Comparison of ENCODE assay signal across 28 cellular contexts in the genomic region with DNA sequence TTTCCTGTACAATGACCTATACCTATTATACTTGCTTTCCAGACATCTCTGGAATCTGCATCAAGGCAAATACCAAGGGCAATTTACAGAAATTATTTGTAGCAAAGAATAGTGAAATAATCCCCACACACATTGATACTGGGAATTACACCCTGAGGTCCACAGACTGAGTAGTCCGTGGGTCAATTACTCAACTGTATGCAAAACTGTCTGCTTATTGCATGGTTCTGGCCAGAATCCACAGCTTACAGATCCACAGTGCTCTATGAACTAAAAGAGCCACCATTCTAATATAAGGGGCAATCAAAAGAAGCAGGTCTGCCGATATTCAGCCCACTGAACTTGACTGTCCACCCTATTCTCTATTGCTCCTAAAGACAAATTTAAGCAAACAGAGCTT.
"Had no signal": no experiment of that assay in that cellular context is flagged by ENCODE, and none has a peak within 500 bp of the region (broad histone marks: within the 10 kb centered on the region; RNA-seq: fewer than 3 reads in every experiment).

No MANE protein-coding gene starts in this region.

- H3K4me1 ChIP-seq: prostate gland had no signal

- H3K9me3 ChIP-seq: left lung, lower lobe of right lung, mucosa of descending colon, pancreas, prostate gland, sigmoid colon, spleen, suprapubic skin, thoracic aorta, tibial artery, vagina had no signal

- ATAC-seq: left lung; lower lobe of right lung; mucosa of descending colon; naive thymus-derived CD4-positive, alpha-beta T cell; natural killer cell treated with Interleukin-12 subunit alpha and Interleukin-12 subunit beta and Interleukin-15 and Interleukin-18, amount 100 ng/mL, for 72 hours; pancreas; right cardiac atrium; stimulated activated effector memory CD8-positive, alpha-beta T cell treated with anti-CD3 and anti-CD28 coated beads, Interleukin-12 subunit alpha, Interleukin-12 subunit beta, amount 100 ng/mL, for 72 hours had no signal

- H3K9me3 Mint-ChIP-seq: naive thymus-derived CD4-positive, alpha-beta T cell; natural killer cell treated with Interleukin-12 subunit alpha and Interleukin-12 subunit beta and Interleukin-15 and Interleukin-18, amount 100 ng/mL, for 72 hours; stimulated activated effector memory CD8-positive, alpha-beta T cell treated with anti-CD3 and anti-CD28 coated beads, Interleukin-12 subunit alpha, Interleukin-12 subunit beta, amount 100 ng/mL, for 72 hours; stimulated activated naive CD8-positive, alpha-beta T cell treated with anti-CD3 and anti-CD28 coated beads, Interleukin-15, Interleukin-2, amounts not matched to agents 100 ng/mL and 50 ng/mL, for 24 hours; type B pancreatic cell had no signal

- H3K27me3 ChIP-seq: left lung, pancreas, sigmoid colon, spleen, suprapubic skin, tibial artery, vagina had no signal

- H3K4me3 Mint-ChIP-seq: natural killer cell treated with Interleukin-12 subunit alpha and Interleukin-12 subunit beta and Interleukin-15 and Interleukin-18, amount 100 ng/mL, for 72 hours; stimulated activated effector memory CD8-positive, alpha-beta T cell treated with anti-CD3 and anti-CD28 coated beads, Interleukin-12 subunit alpha, Interleukin-12 subunit beta, amount 100 ng/mL, for 72 hours; stimulated activated naive CD8-positive, alpha-beta T cell treated with anti-CD3 and anti-CD28 coated beads, Interleukin-15, Interleukin-2, amounts not matched to agents 100 ng/mL and 50 ng/mL, for 24 hours; type B pancreatic cell had no signal

- H3K4me3 ChIP-seq: left lung, lower lobe of right lung, mucosa of descending colon, pancreas, prostate gland, sigmoid colon, spleen, suprapubic skin, thoracic aorta, tibial artery, vagina had no signal

- H3K27me3 Mint-ChIP-seq: naive thymus-derived CD4-positive, alpha-beta T cell; natural killer cell treated with Interleukin-12 subunit alpha and Interleukin-12 subunit beta and Interleukin-15 and Interleukin-18, amount 100 ng/mL, for 72 hours; stimulated activated naive CD8-positive, alpha-beta T cell treated with anti-CD3 and anti-CD28 coated beads, Interleukin-15, Interleukin-2, amounts not matched to agents 100 ng/mL and 50 ng/mL, for 24 hours; type B pancreatic cell had no signal

- H3K36me3 ChIP-seq: left lung, pancreas, prostate gland, sigmoid colon, suprapubic skin, tibial artery, vagina had no signal

- DNase-seq: hippocampal formation; kidney glomerular epithelial cell; left cardiac atrium; left lung; lower lobe of right lung; mammary epithelial cell; midbrain; mucosa of descending colon; naive thymus-derived CD4-positive, alpha-beta T cell; nucleus accumbens; pancreas; posterior cingulate gyrus; retina; right cardiac atrium; sigmoid colon; small intestine; spleen; stimulated activated CD4-positive, alpha-beta T cell treated with anti-CD3 and anti-CD28 coated beads, Interleukin-4, amount 100 ng/mL, for 24 hours; stimulated activated naive CD4-positive, alpha-beta T cell; tibial artery had no signal

- H3K27ac Mint-ChIP-seq: naive thymus-derived CD4-positive, alpha-beta T cell; natural killer cell treated with Interleukin-12 subunit alpha and Interleukin-12 subunit beta and Interleukin-15 and Interleukin-18, amount 100 ng/mL, for 72 hours; stimulated activated effector memory CD8-positive, alpha-beta T cell treated with anti-CD3 and anti-CD28 coated beads, Interleukin-12 subunit alpha, Interleukin-12 subunit beta, amount 100 ng/mL, for 72 hours; stimulated activated naive CD8-positive, alpha-beta T cell treated with anti-CD3 and anti-CD28 coated beads, Interleukin-15, Interleukin-2, amounts not matched to agents 100 ng/mL and 50 ng/mL, for 24 hours; type B pancreatic cell had no signal
